In genomic region chr1:202210969-202211368, GRCh38 we compare ENCODE assay signal across 18 cellular contexts. TPM values are rescaled to one million over a fixed set of nuclear protein-coding genes. Genes with fewer than 3 reads are reported as not detected.
"Had no signal": no experiment of that assay in that cellular context is flagged by ENCODE, and none has a peak within 500 bp of the region (broad histone marks: within the 10 kb centered on the region; RNA-seq: fewer than 3 reads in every experiment).

No MANE protein-coding gene starts in this region.

- H2AFZ ChIP-seq: PC-9 had no signal

- H3K36me3 ChIP-seq: SJSA1 had no signal

- H3K9me2 ChIP-seq: SK-N-SH had no signal

- H3K4me2 ChIP-seq: PC-9, SK-N-SH had no signal

- H3K4me3 ChIP-seq: PC-9, SJSA1 had no signal

- FAIRE-seq: RCC 7860 had no signal

- DNase-seq: MM.1S, MV-4-11, NCI-H1436 treated with DMSO at 0.1 percent for 48 hours, NCI-H2029, NCI-H226, NCI-H774, PC-9, Right ventricle myocardium superior, SHP77 treated with DMSO at 0.1 percent for 48 hours, SK-N-SH, SW 1271, T-helper 1 cell had no signal

- H3K27ac ChIP-seq: PC-9, SJSA1 had no signal

- H3K9me3 ChIP-seq: SJSA1, SK-N-SH had no signal

- H3K9ac ChIP-seq: SK-N-SH had no signal

RNA-seq across cellular contexts. Expression of gene LGR6, which starts 17.4 kb away (rescaled TPM):
- total RNA-seq: LHCN-M2, OCI-LY7, SJSA1 had no signal

RNA-seq across cellular contexts. Expression of gene PTPN7, which starts 50.6 kb away (rescaled TPM):
- total RNA-seq: LHCN-M2, MCF 10A, PC-9, RPMI7951, SJSA1 had no signal
- polyA plus RNA-seq: SK-N-SH had no signal
